In the genomic region with DNA sequence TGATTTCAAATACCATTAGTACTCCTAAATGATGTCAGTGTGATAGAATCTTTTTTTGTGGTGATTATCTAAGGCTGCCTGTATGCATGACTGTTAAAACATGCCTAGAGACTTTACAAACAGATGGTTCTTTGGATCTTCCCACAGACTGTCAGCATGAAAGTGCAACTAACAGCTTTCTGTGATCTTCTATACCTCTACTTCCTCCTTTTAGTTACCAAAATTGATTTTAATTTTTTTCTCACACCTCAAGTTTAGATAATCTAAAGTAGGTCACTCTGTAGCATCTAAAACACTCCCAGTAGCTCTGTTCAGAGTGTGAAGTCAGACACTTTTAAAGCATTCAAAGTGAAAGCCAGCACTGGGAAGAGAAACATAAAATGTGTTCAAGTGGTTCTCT, we compare ENCODE assay signal across 8 cellular contexts.
A peak's percentile ranks its signal among the peaks of the same experiment; 100 is the strongest.
DNase-seq lines count a peak whose midpoint lies in the region; ATAC-seq and TF ChIP-seq lines count a peak whose summit lies in the region.

No MANE protein-coding gene starts in this region.

- CTCF ChIA-PET in WTC11 (lab: Charles Lee): no interaction called here

- POLR2A ChIA-PET in WTC11 (lab: Charles Lee): no interaction called here

- H3K36me3 Mint-ChIP-seq in activated naive CD4-positive, alpha-beta T cell treated with anti-CD3 and anti-CD28 coated beads, Interleukin-2, amount 50 U/mL, for 24 hours: no peaks in the 10 kb centered on the region
- no peaks in the 10 kb centered on the region for H3K36me3 Mint-ChIP-seq in T-helper 2 cell treated with Interferon-gamma antibody and Interleukin-4, amounts not matched to agents 5 μg/mL and 100 μg/mL, for 36 hours (ENCODE audit: low read depth)
- no peaks in the 10 kb centered on the region for H3K36me3 Mint-ChIP-seq in WTC11

- H3K9me3 Mint-ChIP-seq in activated naive CD4-positive, alpha-beta T cell treated with anti-CD3 and anti-CD28 coated beads, Interleukin-2, amount 50 U/mL, for 24 hours: no peaks in the 10 kb centered on the region
- peaks cover 3% of the 10 kb centered on the region for H3K9me3 Mint-ChIP-seq in T-helper 2 cell treated with Interferon-gamma antibody and Interleukin-4, amounts not matched to agents 5 μg/mL and 100 μg/mL, for 36 hours
- peaks cover 5% of the 10 kb centered on the region for H3K9me3 Mint-ChIP-seq in WTC11

- peaks cover 64% of the 10 kb centered on the region for H3K4me1 Mint-ChIP-seq in activated naive CD4-positive, alpha-beta T cell treated with anti-CD3 and anti-CD28 coated beads, Interleukin-2, amount 50 U/mL, for 24 hours
- peaks cover 46% of the 10 kb centered on the region for H3K4me1 Mint-ChIP-seq in T-helper 2 cell treated with Interferon-gamma antibody and Interleukin-4, amounts not matched to agents 5 μg/mL and 100 μg/mL, for 36 hours (ENCODE audit: low read depth)
- no peaks in the 10 kb centered on the region for H3K4me1 Mint-ChIP-seq in WTC11

- no peak for DNase-seq in activated naive CD4-positive, alpha-beta T cell treated with anti-CD3 and anti-CD28 coated beads, Interleukin-2, amount 50 U/mL, for 16 hours
- peak; percentile 43 for DNase-seq in T-helper 2 cell treated with Interferon-gamma antibody and Interleukin-4, amounts not matched to agents 5 μg/mL and 100 μg/mL, for 36 hours (ENCODE audit: low spot score)
- no peak for DNase-seq in stimulated activated naive CD8-positive, alpha-beta T cell treated with anti-CD3 and anti-CD28 coated beads, Interleukin-15, Interleukin-2, amounts not matched to agents 100 U/mL and 50 U/mL, for 24 hours
- DNase-seq in G401 (ENCODE audit: low spot score): no peak
- DNase-seq in WTC11 (ENCODE audit: low spot score): no peak
- no peak for DNase-seq in cerebellar nuclear complex (lab: John Stamatoyannopoulos, UW)

- H3K4me3 Mint-ChIP-seq in activated naive CD4-positive, alpha-beta T cell treated with anti-CD3 and anti-CD28 coated beads, Interleukin-2, amount 50 U/mL, for 24 hours: peak overlapping the region; percentile 9
- H3K4me3 Mint-ChIP-seq in T-helper 2 cell treated with Interferon-gamma antibody and Interleukin-4, amounts not matched to agents 5 μg/mL and 100 μg/mL, for 36 hours: peak overlapping the region; percentile 31
- no peak overlapping the region for H3K4me3 Mint-ChIP-seq in WTC11

- in situ Hi-C loops in G401 (cut with HindIII; ENCODE audit: low sequenced_read_pairs): no loop called here

- H3K27me3 Mint-ChIP-seq in activated naive CD4-positive, alpha-beta T cell treated with anti-CD3 and anti-CD28 coated beads, Interleukin-2, amount 50 U/mL, for 24 hours: no peaks in the 10 kb centered on the region
- peaks cover 40% of the 10 kb centered on the region for H3K27me3 Mint-ChIP-seq in T-helper 2 cell treated with Interferon-gamma antibody and Interleukin-4, amounts not matched to agents 5 μg/mL and 100 μg/mL, for 36 hours (ENCODE audit: low read depth)
- no peaks in the 10 kb centered on the region for H3K27me3 Mint-ChIP-seq in WTC11 (ENCODE audit: low read depth)

- TF ChIP-seq CTCF in WTC11 (IDR thresholded peaks at IDR 0.05): no peak

- ATAC-seq in HG03064 (IDR thresholded peaks at IDR 0.05; ENCODE audit: low read depth, unreplicated experiment) (peak; percentile 97), WTC11 (no peak)
- ATAC-seq in stimulated activated naive CD8-positive, alpha-beta T cell treated with anti-CD3 and anti-CD28 coated beads, Interleukin-15, Interleukin-2, amounts not matched to agents 100 U/mL and 50 U/mL, for 24 hours: peak; percentile 82

- H3K27ac Mint-ChIP-seq in activated naive CD4-positive, alpha-beta T cell treated with anti-CD3 and anti-CD28 coated beads, Interleukin-2, amount 50 U/mL, for 24 hours: peak overlapping the region; percentile 42
- H3K27ac Mint-ChIP-seq in T-helper 2 cell treated with Interferon-gamma antibody and Interleukin-4, amounts not matched to agents 5 μg/mL and 100 μg/mL, for 36 hours: peak overlapping the region; percentile 75
- H3K27ac Mint-ChIP-seq in WTC11: no peak overlapping the region

TF ChIP-seq in WTC11, 78 proteins besides CTCF, POLR2A, EP300 and RAD21:
- TF ChIP-seq, protein P1, sequence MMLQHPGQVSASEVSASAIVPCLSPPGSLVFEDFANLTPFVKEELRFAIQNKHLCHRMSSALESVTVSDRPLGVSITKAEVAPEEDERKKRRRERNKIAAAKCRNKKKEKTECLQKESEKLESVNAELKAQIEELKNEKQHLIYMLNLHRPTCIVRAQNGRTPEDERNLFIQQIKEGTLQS (CRISPR knock-in tag; conservative IDR thresholded peaks at IDR 0.05): no peak
- no peak for TF ChIP-seq FOXJ3 (CRISPR knock-in tag; IDR thresholded peaks at IDR 0.05; ENCODE audit: borderline replicate concordance)
